ENCODE assay signal across 18 cellular contexts in the genomic region with DNA sequence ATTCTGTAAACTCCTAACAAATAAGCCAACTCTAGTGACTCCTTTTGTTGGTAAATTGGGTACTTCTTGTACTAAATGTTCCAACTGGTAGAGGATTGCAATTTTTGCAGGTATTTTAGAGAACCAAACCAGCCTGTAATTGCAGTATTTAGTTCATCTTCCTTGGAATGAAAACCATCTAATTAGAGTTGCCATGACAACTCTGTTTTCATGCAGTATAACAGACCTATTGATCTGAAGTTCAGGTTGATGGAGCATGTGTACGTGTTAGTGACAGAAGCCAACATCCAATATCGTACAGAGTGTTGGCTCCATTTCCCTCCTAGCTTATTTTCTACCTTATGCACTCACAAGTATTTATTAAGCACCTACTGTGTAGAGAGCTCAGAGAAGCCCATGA.
A peak's percentile ranks its signal among the peaks of the same experiment; 100 is the strongest.
DNase-seq lines count a peak whose midpoint lies in the region; ATAC-seq and TF ChIP-seq lines count a peak whose summit lies in the region.
"Had no signal": no experiment of that assay in that cellular context is flagged by ENCODE, and none has a peak within 500 bp of the region (broad histone marks: within the 10 kb centered on the region; RNA-seq: fewer than 3 reads in every experiment).

No MANE protein-coding gene starts in this region.

- peak; percentile 25 for TF ChIP-seq EP300 in neural cell (conservative IDR thresholded peaks at IDR 0.05; ENCODE audit: poor library complexity, severe bottlenecking)

- no peak overlapping the region for H3K4me3 ChIP-seq in neural cell (ENCODE audit: low read length)

- TF ChIP-seq RAD21 in neural cell (conservative IDR thresholded peaks at IDR 0.05), result no peak

- peak; percentile 7 for DNase-seq in DMS53 (lab: John Stamatoyannopoulos, UW)
- no peak for DNase-seq in DMS53 treated with DMSO at 0.1 percent for 48 hours (lab: John Stamatoyannopoulos, UW; ENCODE audit: unreplicated experiment)
- peak; percentile 15 for DNase-seq in M059J (ENCODE audit: low read depth)
- peak; percentile 54 for DNase-seq in NCI-H69 (lab: John Stamatoyannopoulos, UW)
- no peak for DNase-seq in NCI-H2081 treated with DMSO at 0.1 percent for 48 hours (lab: John Stamatoyannopoulos, UW)
- DNase-seq: AML-193, H7, NCI-H2029 treated with DMSO at 0.1 percent for 48 hours, NCI-H82, RPMI8226, SIG-M5, T-helper 1 cell, T-helper 9 cell had no signal

- no peaks in the 10 kb centered on the region for H3K9me3 ChIP-seq in neural cell (ENCODE audit: low read length)

- H3K27me3 ChIP-seq in neural cell (ENCODE audit: insufficient read depth, low read depth, low read length), result no peaks in the 10 kb centered on the region

- H3K27ac ChIP-seq in neural cell (ENCODE audit: low read length), result no peak overlapping the region
- H3K27ac ChIP-seq: 22Rv1, C4-2B had no signal

- no peaks in the 10 kb centered on the region for H3F3A ChIP-seq in neural cell (ENCODE audit: insufficient read depth, low read length, poor library complexity, severe bottlenecking)

- no peak for TF ChIP-seq CTCF in neural cell (IDR thresholded peaks at IDR 0.05; ENCODE audit: poor library complexity, severe bottlenecking)

- H3K9ac ChIP-seq in neural cell (ENCODE audit: low read length), result no peak overlapping the region

- H3K36me3 ChIP-seq in neural cell (ENCODE audit: insufficient read depth, low read length), result no peaks in the 10 kb centered on the region

- no peak overlapping the region for H2AFZ ChIP-seq in neural cell (ENCODE audit: low read depth, low read length)

- no peaks in the 10 kb centered on the region for H3K9me2 ChIP-seq in neural cell (ENCODE audit: insufficient read depth, low read length)

- H3K79me2 ChIP-seq in neural cell (replicated peaks; ENCODE audit: insufficient read depth, low read length), result no peaks in the 10 kb centered on the region

- no peaks in the 10 kb centered on the region for H4K20me1 ChIP-seq in neural cell (ENCODE audit: insufficient read depth)

- H3K4me2 ChIP-seq in neural cell (ENCODE audit: low read length), result no peak overlapping the region

- ATAC-seq in GM18498 (IDR thresholded peaks at IDR 0.05; ENCODE audit: unreplicated experiment) (no peak), HG02938 (IDR thresholded peaks at IDR 0.05; ENCODE audit: unreplicated experiment) (no peak)

TF ChIP-seq in neural cell, 6 proteins besides CTCF, POLR2A, EP300 and RAD21:
- TF ChIP-seq SMC3 (conservative IDR thresholded peaks at IDR 0.05; ENCODE audit: poor library complexity) (no peak), POLR2AphosphoS5 (IDR thresholded peaks at IDR 0.05) (no peak), MXI1 (conservative IDR thresholded peaks at IDR 0.05; ENCODE audit: poor library complexity, severe bottlenecking) (no peak), EZH2 (IDR thresholded peaks at IDR 0.05; ENCODE audit: borderline replicate concordance, insufficient read depth, low read length, poor library complexity, severe bottlenecking) (no peak), TAF1 (IDR thresholded peaks at IDR 0.05; ENCODE audit: low read depth) (no peak)
- TF ChIP-seq, protein P1, sequence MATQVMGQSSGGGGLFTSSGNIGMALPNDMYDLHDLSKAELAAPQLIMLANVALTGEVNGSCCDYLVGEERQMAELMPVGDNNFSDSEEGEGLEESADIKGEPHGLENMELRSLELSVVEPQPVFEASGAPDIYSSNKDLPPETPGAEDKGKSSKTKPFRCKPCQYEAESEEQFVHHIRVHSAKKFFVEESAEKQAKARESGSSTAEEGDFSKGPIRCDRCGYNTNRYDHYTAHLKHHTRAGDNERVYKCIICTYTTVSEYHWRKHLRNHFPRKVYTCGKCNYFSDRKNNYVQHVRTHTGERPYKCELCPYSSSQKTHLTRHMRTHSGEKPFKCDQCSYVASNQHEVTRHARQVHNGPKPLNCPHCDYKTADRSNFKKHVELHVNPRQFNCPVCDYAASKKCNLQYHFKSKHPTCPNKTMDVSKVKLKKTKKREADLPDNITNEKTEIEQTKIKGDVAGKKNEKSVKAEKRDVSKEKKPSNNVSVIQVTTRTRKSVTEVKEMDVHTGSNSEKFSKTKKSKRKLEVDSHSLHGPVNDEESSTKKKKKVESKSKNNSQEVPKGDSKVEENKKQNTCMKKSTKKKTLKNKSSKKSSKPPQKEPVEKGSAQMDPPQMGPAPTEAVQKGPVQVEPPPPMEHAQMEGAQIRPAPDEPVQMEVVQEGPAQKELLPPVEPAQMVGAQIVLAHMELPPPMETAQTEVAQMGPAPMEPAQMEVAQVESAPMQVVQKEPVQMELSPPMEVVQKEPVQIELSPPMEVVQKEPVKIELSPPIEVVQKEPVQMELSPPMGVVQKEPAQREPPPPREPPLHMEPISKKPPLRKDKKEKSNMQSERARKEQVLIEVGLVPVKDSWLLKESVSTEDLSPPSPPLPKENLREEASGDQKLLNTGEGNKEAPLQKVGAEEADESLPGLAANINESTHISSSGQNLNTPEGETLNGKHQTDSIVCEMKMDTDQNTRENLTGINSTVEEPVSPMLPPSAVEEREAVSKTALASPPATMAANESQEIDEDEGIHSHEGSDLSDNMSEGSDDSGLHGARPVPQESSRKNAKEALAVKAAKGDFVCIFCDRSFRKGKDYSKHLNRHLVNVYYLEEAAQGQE (IDR thresholded peaks at IDR 0.05; ENCODE audit: borderline replicate concordance), result no peak

Comparison
In these comparisons a context has a peak if more than half of its experiments do, and no peak if none do; other contexts are left out.
1. DNase-seq: peak in DMS53 (single experiment), M059J (single experiment) and NCI-H69 (single experiment); none in DMS53 treated with DMSO at 0.1 percent for 48 hours (single experiment) and NCI-H2081 treated with DMSO at 0.1 percent for 48 hours (single experiment).